33 cellular contexts compared by ENCODE assay signal in genomic region chr13:30081331-30081730, GRCh38.
A peak's percentile ranks its signal among the peaks of the same experiment; 100 is the strongest.
DNase-seq lines count a peak whose midpoint lies in the region; ATAC-seq and TF ChIP-seq lines count a peak whose summit lies in the region.
"Had no signal": no experiment of that assay in that cellular context is flagged by ENCODE, and none has a peak within 500 bp of the region (broad histone marks: within the 10 kb centered on the region; RNA-seq: fewer than 3 reads in every experiment).

No MANE protein-coding gene starts in this region.

- H3K9me3 ChIP-seq in left ventricle myocardium inferior (replicated peaks), result peaks cover 7% of the 10 kb centered on the region
- H3K9me3 ChIP-seq in esophagus muscularis mucosa, result peaks cover 0 to 3% (median 0%) of the 10 kb centered on the region in 4 donors
- H3K9me3 ChIP-seq: A549, BE2C had no signal

- H3K36me3 Mint-ChIP-seq in activated CD8-positive, alpha-beta T cell treated with anti-CD3 and anti-CD28 coated beads, Interleukin-2, amount 10 ng/mL, durations not matched to agents 7 days and 5 days (ENCODE audit: low read depth), result no peaks in the 10 kb centered on the region
- H3K36me3 Mint-ChIP-seq in activated CD8-positive, alpha-beta T cell treated with anti-CD3 and anti-CD28 coated beads for 36 hours (ENCODE audit: low read depth), result no peaks in the 10 kb centered on the region
- H3K36me3 Mint-ChIP-seq: CD14-positive monocyte; CD4-positive, alpha-beta memory T cell; CD4-positive, CD25-positive, alpha-beta regulatory T cell; CD8-positive, alpha-beta T cell had no signal

- peaks cover 8% of the 10 kb centered on the region for H3K27me3 Mint-ChIP-seq in activated CD8-positive, alpha-beta T cell treated with anti-CD3 and anti-CD28 coated beads, Interleukin-2, amount 10 ng/mL, durations not matched to agents 7 days and 5 days (ENCODE audit: low read depth)
- H3K27me3 Mint-ChIP-seq in activated CD8-positive, alpha-beta T cell treated with anti-CD3 and anti-CD28 coated beads for 36 hours, result no peaks in the 10 kb centered on the region
- H3K27me3 Mint-ChIP-seq: CD4-positive, alpha-beta T cell had no signal

- H3K4me3 Mint-ChIP-seq in activated CD8-positive, alpha-beta T cell treated with anti-CD3 and anti-CD28 coated beads, Interleukin-2, amount 10 ng/mL, durations not matched to agents 7 days and 5 days, result no peak overlapping the region
- H3K4me3 Mint-ChIP-seq in activated CD8-positive, alpha-beta T cell treated with anti-CD3 and anti-CD28 coated beads for 36 hours, result no peak overlapping the region
- H3K4me3 Mint-ChIP-seq: B cell; CD14-positive monocyte; CD4-positive, alpha-beta memory T cell; CD4-positive, alpha-beta T cell; CD4-positive, CD25-positive, alpha-beta regulatory T cell; CD8-positive, alpha-beta memory T cell; CD8-positive, alpha-beta T cell had no signal

- no peaks in the 10 kb centered on the region for H3K36me3 ChIP-seq in left ventricle myocardium inferior
- no peaks in the 10 kb centered on the region for H3K36me3 ChIP-seq in esophagus muscularis mucosa
- H3K36me3 ChIP-seq: BE2C; BLaER1; BLaER1 treated with 17β-estradiol and CSF1 and Interleukin-3, amounts not matched to agents 10 nM and 100 nM had no signal

- no peaks in the 10 kb centered on the region for H3K4me1 Mint-ChIP-seq in activated CD8-positive, alpha-beta T cell treated with anti-CD3 and anti-CD28 coated beads, Interleukin-2, amount 10 ng/mL, durations not matched to agents 7 days and 5 days (ENCODE audit: low read depth)
- no peaks in the 10 kb centered on the region for H3K4me1 Mint-ChIP-seq in activated CD8-positive, alpha-beta T cell treated with anti-CD3 and anti-CD28 coated beads for 36 hours (ENCODE audit: low read depth)
- H3K4me1 Mint-ChIP-seq: B cell; CD14-positive monocyte; CD4-positive, alpha-beta memory T cell; CD4-positive, CD25-positive, alpha-beta regulatory T cell; CD8-positive, alpha-beta memory T cell had no signal

- DNase-seq in activated CD8-positive, alpha-beta T cell treated with anti-CD3 and anti-CD28 coated beads, Interleukin-2, amount 10 ng/mL, durations not matched to agents 7 days and 5 days, result peak; percentile 0
- no peak for DNase-seq in activated CD8-positive, alpha-beta T cell treated with anti-CD3 and anti-CD28 coated beads for 36 hours
- DNase-seq in cardiac septum (ENCODE audit: low spot score) (peak; percentile 57), left ventricle myocardium inferior (no peak), esophagus muscularis mucosa (ENCODE audit: extremely low spot score) (peak; percentile 74)
- DNase-seq: 8988T; ACHN; AML-193; BE2C; C1 segment of cervical spinal cord; Caco-2; Calu3; CD4-positive, alpha-beta memory T cell; CD4-positive, alpha-beta T cell; CD4-positive, CD25-positive, alpha-beta regulatory T cell; CD8-positive, alpha-beta memory T cell; CD8-positive, alpha-beta T cell; COR-L47; DMS 273 treated with DMSO at 0.1 percent for 48 hours; DMS153; DMS53; DMS79; DMS79 treated with DMSO at 0.1 percent for 48 hours; DND-41; EL had no signal

- H3K4me1 ChIP-seq in left ventricle myocardium inferior (no peaks in the 10 kb centered on the region), esophagus muscularis mucosa (no peaks in the 10 kb centered on the region)
- H3K4me1 ChIP-seq: A549, BE2C, Caco-2 had no signal

- no peak for TF ChIP-seq POLR2A in esophagus muscularis mucosa (IDR thresholded peaks at IDR 0.05; ENCODE audit: low read depth)

- intact Hi-C loops in activated CD8-positive, alpha-beta T cell treated with anti-CD3 and anti-CD28 coated beads for 36 hours (cut with micrococcal nuclease), result no loop called here
- intact Hi-C loops in cardiac septum (cut with DNase I) (no loop called here), left ventricle myocardium inferior (cut with micrococcal nuclease) (no loop called here), esophagus muscularis mucosa (cut with DNase I) (no loop called here)

- TF ChIP-seq EP300 in esophagus muscularis mucosa (IDR thresholded peaks at IDR 0.05), result no peak

- H3K9me3 Mint-ChIP-seq in activated CD8-positive, alpha-beta T cell treated with anti-CD3 and anti-CD28 coated beads, Interleukin-2, amount 10 ng/mL, durations not matched to agents 7 days and 5 days (ENCODE audit: insufficient read depth), result no peaks in the 10 kb centered on the region
- no peaks in the 10 kb centered on the region for H3K9me3 Mint-ChIP-seq in activated CD8-positive, alpha-beta T cell treated with anti-CD3 and anti-CD28 coated beads for 36 hours
- H3K9me3 Mint-ChIP-seq: CD4-positive, alpha-beta memory T cell; CD4-positive, alpha-beta T cell; CD8-positive, alpha-beta memory T cell; CD8-positive, alpha-beta T cell had no signal

- no peak for TF ChIP-seq CTCF in activated CD8-positive, alpha-beta T cell treated with anti-CD3 and anti-CD28 coated beads for 36 hours (IDR thresholded peaks at IDR 0.05)
- no peak for TF ChIP-seq CTCF in left ventricle myocardium inferior (IDR thresholded peaks at IDR 0.05; ENCODE audit: borderline replicate concordance)
- TF ChIP-seq CTCF in esophagus muscularis mucosa (IDR thresholded peaks at IDR 0.05), result no peak

- peaks cover 7% of the 10 kb centered on the region for H3K27me3 ChIP-seq in left ventricle myocardium inferior (ENCODE audit: low read depth)
- H3K27me3 ChIP-seq in esophagus muscularis mucosa, result peaks cover 0 to 3% (median 0%) of the 10 kb centered on the region in 4 donors
- H3K27me3 ChIP-seq: BE2C; BLaER1; BLaER1 treated with 17β-estradiol and CSF1 and Interleukin-3, amounts not matched to agents 10 nM and 100 nM had no signal

- no peak overlapping the region for H3K4me3 ChIP-seq in left ventricle myocardium inferior
- H3K4me3 ChIP-seq in esophagus muscularis mucosa, result no peak overlapping the region
- H3K4me3 ChIP-seq: A549; BLaER1; BLaER1 treated with 17β-estradiol and CSF1 and Interleukin-3, amounts not matched to agents 10 nM and 100 nM had no signal

- no peak for ATAC-seq in activated CD8-positive, alpha-beta T cell treated with anti-CD3 and anti-CD28 coated beads, Interleukin-2, amount 10 ng/mL, durations not matched to agents 7 days and 5 days
- no peak for ATAC-seq in activated CD8-positive, alpha-beta T cell treated with anti-CD3 and anti-CD28 coated beads for 36 hours
- ATAC-seq in GM19463 (IDR thresholded peaks at IDR 0.05; ENCODE audit: unreplicated experiment), result no peak
- ATAC-seq: A549; CD8-positive, alpha-beta T cell had no signal

- H3K27ac ChIP-seq in left ventricle myocardium inferior (replicated peaks) (no peak overlapping the region), esophagus muscularis mucosa (replicated peaks in 1 of 4) (no peak overlapping the region)
- H3K27ac ChIP-seq: 22Rv1; A549; BLaER1; BLaER1 treated with 17β-estradiol and CSF1 and Interleukin-3, amounts not matched to agents 10 nM and 100 nM; C4-2B had no signal

- POLR2A ChIA-PET in activated CD8-positive, alpha-beta T cell treated with anti-CD3 and anti-CD28 coated beads, Interleukin-2, amount 10 ng/mL, durations not matched to agents 7 days and 5 days (lab: Charles Lee), result no interaction called here
- POLR2A ChIA-PET in activated CD8-positive, alpha-beta T cell treated with anti-CD3 and anti-CD28 coated beads for 36 hours (lab: Charles Lee), result no interaction called here

- H3K27ac Mint-ChIP-seq in activated CD8-positive, alpha-beta T cell treated with anti-CD3 and anti-CD28 coated beads, Interleukin-2, amount 10 ng/mL, durations not matched to agents 7 days and 5 days, result no peak overlapping the region
- H3K27ac Mint-ChIP-seq in activated CD8-positive, alpha-beta T cell treated with anti-CD3 and anti-CD28 coated beads for 36 hours, result no peak overlapping the region
- H3K27ac Mint-ChIP-seq: B cell; CD4-positive, alpha-beta memory T cell; CD4-positive, alpha-beta T cell; CD8-positive, alpha-beta T cell had no signal

- CTCF ChIA-PET in activated CD8-positive, alpha-beta T cell treated with anti-CD3 and anti-CD28 coated beads, Interleukin-2, amount 10 ng/mL, durations not matched to agents 7 days and 5 days (lab: Charles Lee), result no interaction called here
- CTCF ChIA-PET in activated CD8-positive, alpha-beta T cell treated with anti-CD3 and anti-CD28 coated beads for 36 hours (lab: Charles Lee), result no interaction called here

Comparison
In these comparisons a context has a peak if more than half of its experiments do, and no peak if none do; other contexts are left out.
1. DNase-seq: peak in activated CD8-positive, alpha-beta T cell treated with anti-CD3 and anti-CD28 coated beads, Interleukin-2, amount 10 ng/mL, durations not matched to agents 7 days and 5 days (single experiment), cardiac septum (single experiment) and esophagus muscularis mucosa (single experiment); none in activated CD8-positive, alpha-beta T cell treated with anti-CD3 and anti-CD28 coated beads for 36 hours (single experiment) and left ventricle myocardium inferior (single experiment).